Comparison of ENCODE assay signal across 15 cellular contexts in the genomic region with DNA sequence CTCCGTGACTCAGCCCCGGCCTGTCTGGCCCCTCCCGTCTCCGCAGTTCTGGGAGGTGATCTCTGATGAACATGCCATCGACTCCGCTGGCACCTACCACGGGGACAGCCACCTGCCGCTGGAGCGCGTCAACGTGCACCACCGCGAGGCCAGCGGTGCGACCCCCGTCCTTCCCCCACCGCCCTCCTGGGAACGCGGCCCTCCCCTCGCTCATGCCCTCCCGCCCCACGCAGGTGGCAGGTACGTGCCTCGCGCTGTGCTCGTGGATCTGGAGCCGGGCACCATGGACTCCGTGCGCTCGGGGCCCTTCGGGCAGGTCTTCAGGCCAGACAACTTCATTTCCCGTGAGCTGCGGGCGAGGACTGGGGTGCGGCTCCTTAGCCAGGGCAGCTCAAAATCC. TPM values are rescaled to one million over a fixed set of nuclear protein-coding genes. Genes with fewer than 3 reads are reported as not detected.
"Had no signal": no experiment of that assay in that cellular context is flagged by ENCODE, and none has a peak within 500 bp of the region (broad histone marks: within the 10 kb centered on the region; RNA-seq: fewer than 3 reads in every experiment).

No MANE protein-coding gene starts in this region.

RNA-seq across cellular contexts. Expression of gene PRDM7, which starts 17.2 kb away (rescaled TPM):
- total RNA-seq: activated B cell treated with CpG ODN at 0.5 μM for 24 hours; activated CD4-positive, alpha-beta memory T cell treated with anti-CD3 and anti-CD28 coated beads for 36 hours; activated CD4-positive, alpha-beta memory T cell treated with anti-CD3 and anti-CD28 coated beads, Interleukin-2, amount 10 ng/mL, durations not matched to agents 7 days and 5 days; activated CD4-positive, alpha-beta T cell treated with anti-CD3 and anti-CD28 coated beads for 36 hours; activated CD4-positive, alpha-beta T cell treated with anti-CD3 and anti-CD28 coated beads, Interleukin-2, amount 10 ng/mL, durations not matched to agents 24 days and 14 days; activated CD4-positive, alpha-beta T cell treated with anti-CD3 and anti-CD28 coated beads, Interleukin-2, amount 10 ng/mL, durations not matched to agents 7 days and 5 days; activated CD8-positive, alpha-beta memory T cell treated with anti-CD3 and anti-CD28 coated beads for 36 hours; activated CD8-positive, alpha-beta memory T cell treated with anti-CD3 and anti-CD28 coated beads, Interleukin-2, amount 10 ng/mL, durations not matched to agents 7 days and 5 days; activated CD8-positive, alpha-beta T cell treated with anti-CD3 and anti-CD28 coated beads for 36 hours; activated CD8-positive, alpha-beta T cell treated with anti-CD3 and anti-CD28 coated beads, Interleukin-2, amount 10 ng/mL, durations not matched to agents 7 days and 5 days; T-cell; T-helper 1 cell treated with Interleukin-12 subunit alpha and Interleukin-12 subunit beta and Interleukin-4 antibody, amounts not matched to agents 30 ng/mL and 1 ng/mL, for 36 hours; T-helper 17 cell; T-helper 2 cell treated with Interferon-gamma antibody and Interleukin-4, amounts not matched to agents 100 ng/mL and 5 ng/mL, for 36 hours; WTC11 had no signal
